12 cellular contexts compared by ENCODE assay signal in genomic region chr6:137808191-137808590, GRCh38. TPM values are rescaled to one million over a fixed set of nuclear protein-coding genes. Genes with fewer than 3 reads are reported as not detected.
DNase-seq lines count a peak whose midpoint lies in the region; ATAC-seq and TF ChIP-seq lines count a peak whose summit lies in the region.
"Had no signal": no experiment of that assay in that cellular context is flagged by ENCODE, and none has a peak within 500 bp of the region (broad histone marks: within the 10 kb centered on the region; RNA-seq: fewer than 3 reads in every experiment).

No MANE protein-coding gene starts in this region.

- no peak for TF ChIP-seq CTCF in psoas muscle (IDR thresholded peaks at IDR 0.05)

- H3K9me3 Mint-ChIP-seq in activated naive CD4-positive, alpha-beta T cell treated with anti-CD3 and anti-CD28 coated beads for 36 hours: peaks cover 3% of the 10 kb centered on the region
- peaks cover 6% of the 10 kb centered on the region for H3K9me3 Mint-ChIP-seq in stimulated activated effector memory CD8-positive, alpha-beta T cell treated with anti-CD3 and anti-CD28 coated beads, Interleukin-12 subunit alpha, Interleukin-12 subunit beta, amount 100 ng/mL, for 72 hours

- H3K27ac Mint-ChIP-seq in activated naive CD4-positive, alpha-beta T cell treated with anti-CD3 and anti-CD28 coated beads for 36 hours: peak overlapping the region; percentile 19
- H3K27ac Mint-ChIP-seq in stimulated activated effector memory CD8-positive, alpha-beta T cell treated with anti-CD3 and anti-CD28 coated beads, Interleukin-12 subunit alpha, Interleukin-12 subunit beta, amount 100 ng/mL, for 72 hours: peak overlapping the region; percentile 67

- H3K9me3 ChIP-seq in psoas muscle: no peaks in the 10 kb centered on the region
- H3K9me3 ChIP-seq: right atrium auricular region, tibial artery had no signal

- ATAC-seq in stimulated activated effector memory CD8-positive, alpha-beta T cell treated with anti-CD3 and anti-CD28 coated beads, Interleukin-12 subunit alpha, Interleukin-12 subunit beta, amount 100 ng/mL, for 72 hours: no peak
- no peak for ATAC-seq in psoas muscle
- no peak for ATAC-seq in HG02938 (IDR thresholded peaks at IDR 0.05; ENCODE audit: unreplicated experiment)

- no peak overlapping the region for H3K4me3 Mint-ChIP-seq in activated naive CD4-positive, alpha-beta T cell treated with anti-CD3 and anti-CD28 coated beads for 36 hours
- H3K4me3 Mint-ChIP-seq in stimulated activated effector memory CD8-positive, alpha-beta T cell treated with anti-CD3 and anti-CD28 coated beads, Interleukin-12 subunit alpha, Interleukin-12 subunit beta, amount 100 ng/mL, for 72 hours: no peak overlapping the region

- no peaks in the 10 kb centered on the region for H3K36me3 ChIP-seq in psoas muscle (ENCODE audit: insufficient read depth in 1 of 2, low read depth in 1 of 2)
- H3K36me3 ChIP-seq: right atrium auricular region, tibial artery had no signal

- no peaks in the 10 kb centered on the region for H3K36me3 Mint-ChIP-seq in activated naive CD4-positive, alpha-beta T cell treated with anti-CD3 and anti-CD28 coated beads for 36 hours (ENCODE audit: low read depth)
- H3K36me3 Mint-ChIP-seq in stimulated activated effector memory CD8-positive, alpha-beta T cell treated with anti-CD3 and anti-CD28 coated beads, Interleukin-12 subunit alpha, Interleukin-12 subunit beta, amount 100 ng/mL, for 72 hours: no peaks in the 10 kb centered on the region

- H3K27me3 Mint-ChIP-seq in activated naive CD4-positive, alpha-beta T cell treated with anti-CD3 and anti-CD28 coated beads for 36 hours (ENCODE audit: low read depth): no peaks in the 10 kb centered on the region

- CTCF ChIA-PET in activated naive CD4-positive, alpha-beta T cell treated with anti-CD3 and anti-CD28 coated beads for 36 hours (lab: Charles Lee): interaction anchor here (0.7 to 4.6 kb wide), 5 partner anchors 9 to 100 kb away, joined by 3 to 31 read pairs (median 3); partner anchors contain the start of gene TNFAIP3

- no peak overlapping the region for H3K27ac ChIP-seq in psoas muscle
- H3K27ac ChIP-seq: right atrium auricular region, tibial artery had no signal

- peaks cover 77% of the 10 kb centered on the region for H3K4me1 Mint-ChIP-seq in activated naive CD4-positive, alpha-beta T cell treated with anti-CD3 and anti-CD28 coated beads for 36 hours (ENCODE audit: low read depth)
- peaks cover 59% of the 10 kb centered on the region for H3K4me1 Mint-ChIP-seq in stimulated activated effector memory CD8-positive, alpha-beta T cell treated with anti-CD3 and anti-CD28 coated beads, Interleukin-12 subunit alpha, Interleukin-12 subunit beta, amount 100 ng/mL, for 72 hours

- H3K27me3 ChIP-seq in psoas muscle (ENCODE audit: insufficient read depth in 3 of 3, low read length in 2 of 3): no peaks in the 10 kb centered on the region
- H3K27me3 ChIP-seq: right atrium auricular region, tibial artery had no signal

- H3K4me3 ChIP-seq in psoas muscle: no peak overlapping the region
- H3K4me3 ChIP-seq: right atrium auricular region, tibial artery had no signal

- H3K4me1 ChIP-seq in psoas muscle: no peaks in the 10 kb centered on the region

- peak; percentile 25 for DNase-seq in activated naive CD4-positive, alpha-beta T cell treated with anti-CD3 and anti-CD28 coated beads for 36 hours
- DNase-seq in activated naive CD4-positive, alpha-beta T cell treated with anti-CD3 and anti-CD28 coated beads, Interleukin-2, amount 50 U/mL, for 16 hours: no peak
- DNase-seq in RPMI7951 (ENCODE audit: low read depth) (peak; percentile 59), fibroblast of gingiva (ENCODE audit: low read depth) (peak; percentile 46), psoas muscle (no peak), GM19240 (ENCODE audit: insufficient read length, low spot score) (no peak)
- no peak for DNase-seq in stimulated activated effector memory CD8-positive, alpha-beta T cell treated with anti-CD3 and anti-CD28 coated beads, Interleukin-12 subunit alpha, Interleukin-12 subunit beta, amount 100 ng/mL, for 72 hours (ENCODE audit: low spot score in 2 of 2)
- DNase-seq: effector CD8-positive, alpha-beta T cell; NCI-H1436; tibial artery had no signal

- intact Hi-C loops in activated naive CD4-positive, alpha-beta T cell treated with anti-CD3 and anti-CD28 coated beads for 36 hours (cut with micrococcal nuclease): no loop called here
- intact Hi-C loops in psoas muscle (cut with DNase I): no loop called here

RNA-seq across cellular contexts. Expression of gene TNFAIP3, which starts 58.9 kb away (rescaled TPM):
- 100 to 1,000 TPM; 289 to 294 TPM for total RNA-seq in activated naive CD4-positive, alpha-beta T cell treated with anti-CD3 and anti-CD28 coated beads for 36 hours
- total RNA-seq in RPMI7951 (2014; rRNA removed; shearing (Covaris generic)): 4.9 and 5.4 TPM in 2 replicates
- 10 to 100 TPM in 2 of 4 donors, 1 to 10 TPM in 2; 4.0 to 12.8 (median 8.3) TPM for total RNA-seq in psoas muscle
- 1 to 10 TPM; 2.0 to 4.3 (median 2.8) TPM for polyA plus RNA-seq in psoas muscle

Comparison
In these comparisons a context has a peak if more than half of its experiments do, and no peak if none do; other contexts are left out.
1. DNase-seq: peak in activated naive CD4-positive, alpha-beta T cell treated with anti-CD3 and anti-CD28 coated beads for 36 hours (single experiment), RPMI7951 (single experiment) and fibroblast of gingiva (single experiment); none in activated naive CD4-positive, alpha-beta T cell treated with anti-CD3 and anti-CD28 coated beads, Interleukin-2, amount 50 U/mL, for 16 hours (single experiment), stimulated activated effector memory CD8-positive, alpha-beta T cell treated with anti-CD3 and anti-CD28 coated beads, Interleukin-12 subunit alpha, Interleukin-12 subunit beta, amount 100 ng/mL, for 72 hours (0 of 2), psoas muscle (0 of 2) and GM19240 (single experiment).
2. RNA of gene TNFAIP3, which starts 58.9 kb away (total RNA-seq): 289 to 294 TPM in activated naive CD4-positive, alpha-beta T cell treated with anti-CD3 and anti-CD28 coated beads for 36 hours; 4.0 to 12.8 TPM in psoas muscle and 4.9 to 5.4 TPM in RPMI7951; every median in the first group is over 10 times any median in the second.